ENCODE assay signal across 8 cellular contexts in genomic region chr10:34254596-34254995, GRCh38.
DNase-seq lines count a peak whose midpoint lies in the region; ATAC-seq and TF ChIP-seq lines count a peak whose summit lies in the region.

No MANE protein-coding gene starts in this region.

- H3K4me3 Mint-ChIP-seq in WTC11: no peak overlapping the region

- no peaks in the 10 kb centered on the region for H3K27me3 Mint-ChIP-seq in WTC11 (ENCODE audit: low read depth)

- CTCF ChIA-PET in WTC11 (lab: Charles Lee): no interaction called here

- DNase-seq in RPMI7951 (ENCODE audit: low read depth) (peak; percentile 94), kidney tubule cell (ENCODE audit: low spot score) (peak; percentile 87), ecto neural progenitor cell (ENCODE audit: low spot score) (no peak), WTC11 (ENCODE audit: low spot score) (no peak)
- no peak for DNase-seq in NK-92 treated with Interleukin-12 subunit alpha and Interleukin-12 subunit beta, amount 100 ng/mL, for 24 hours (lab: John Stamatoyannopoulos, UW)

- peaks cover 44% of the 10 kb centered on the region for H3K4me1 Mint-ChIP-seq in WTC11

- peaks cover 11% of the 10 kb centered on the region for H3K36me3 Mint-ChIP-seq in WTC11

- ATAC-seq in GM18508 (IDR thresholded peaks at IDR 0.05; ENCODE audit: insufficient read depth, unreplicated experiment): peak; percentile 92
- ATAC-seq in HG02798 (IDR thresholded peaks at IDR 0.05; ENCODE audit: poor library complexity, unreplicated experiment): peak; percentile 80
- no peak for ATAC-seq in WTC11
- no peak for ATAC-seq in GM18498 (IDR thresholded peaks at IDR 0.05; ENCODE audit: unreplicated experiment)

- POLR2A ChIA-PET in WTC11 (lab: Charles Lee): no interaction called here

- H3K9me3 Mint-ChIP-seq in WTC11: peaks cover 4% of the 10 kb centered on the region

- no peak overlapping the region for H3K27ac Mint-ChIP-seq in WTC11

- no peak for TF ChIP-seq CTCF in WTC11 (IDR thresholded peaks at IDR 0.05)

TF ChIP-seq in WTC11, 78 proteins besides CTCF, POLR2A, EP300 and RAD21:
- TF ChIP-seq ATF3 (CRISPR knock-in tag; conservative IDR thresholded peaks at IDR 0.05) (no peak), ZBTB21 (CRISPR knock-in tag; IDR thresholded peaks at IDR 0.05; ENCODE audit: borderline replicate concordance) (no peak), ZNF138 (CRISPR knock-in tag; conservative IDR thresholded peaks at IDR 0.05) (no peak), ZNF219 (CRISPR knock-in tag; IDR thresholded peaks at IDR 0.05; ENCODE audit: borderline replicate concordance) (no peak), ELF4 (CRISPR knock-in tag; IDR thresholded peaks at IDR 0.05; ENCODE audit: low read depth) (no peak), ZNF425 (CRISPR knock-in tag; conservative IDR thresholded peaks at IDR 0.05) (no peak), ZNF121 (CRISPR knock-in tag; IDR thresholded peaks at IDR 0.05) (no peak), GABPB1 (CRISPR knock-in tag; IDR thresholded peaks at IDR 0.05) (no peak), NFYB (CRISPR knock-in tag; conservative IDR thresholded peaks at IDR 0.05; ENCODE audit: low read depth) (no peak), RELA (CRISPR knock-in tag; IDR thresholded peaks at IDR 0.05; ENCODE audit: borderline replicate concordance) (no peak), SP1 (CRISPR knock-in tag; conservative IDR thresholded peaks at IDR 0.05) (no peak), PRRX2 (CRISPR knock-in tag; IDR thresholded peaks at IDR 0.05) (no peak), ZNF416 (CRISPR knock-in tag; IDR thresholded peaks at IDR 0.05) (no peak), SMAD4 (CRISPR knock-in tag; IDR thresholded peaks at IDR 0.05) (no peak), ARID4B (CRISPR knock-in tag; IDR thresholded peaks at IDR 0.05; ENCODE audit: borderline replicate concordance) (no peak)
- TF ChIP-seq, protein P1, sequence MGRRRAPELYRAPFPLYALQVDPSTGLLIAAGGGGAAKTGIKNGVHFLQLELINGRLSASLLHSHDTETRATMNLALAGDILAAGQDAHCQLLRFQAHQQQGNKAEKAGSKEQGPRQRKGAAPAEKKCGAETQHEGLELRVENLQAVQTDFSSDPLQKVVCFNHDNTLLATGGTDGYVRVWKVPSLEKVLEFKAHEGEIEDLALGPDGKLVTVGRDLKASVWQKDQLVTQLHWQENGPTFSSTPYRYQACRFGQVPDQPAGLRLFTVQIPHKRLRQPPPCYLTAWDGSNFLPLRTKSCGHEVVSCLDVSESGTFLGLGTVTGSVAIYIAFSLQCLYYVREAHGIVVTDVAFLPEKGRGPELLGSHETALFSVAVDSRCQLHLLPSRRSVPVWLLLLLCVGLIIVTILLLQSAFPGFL (CRISPR knock-in tag; IDR thresholded peaks at IDR 0.05; ENCODE audit: borderline replicate concordance): no peak

Comparison
In these comparisons a context has a peak if more than half of its experiments do, and no peak if none do; other contexts are left out.
1. ATAC-seq: peak in GM18508 (single experiment) and HG02798 (single experiment); none in WTC11 (single experiment) and GM18498 (single experiment).
2. DNase-seq: peak in RPMI7951 (single experiment) and kidney tubule cell (single experiment); none in ecto neural progenitor cell (single experiment), WTC11 (single experiment) and NK-92 treated with Interleukin-12 subunit alpha and Interleukin-12 subunit beta, amount 100 ng/mL, for 24 hours (single experiment).